In the genomic region with DNA sequence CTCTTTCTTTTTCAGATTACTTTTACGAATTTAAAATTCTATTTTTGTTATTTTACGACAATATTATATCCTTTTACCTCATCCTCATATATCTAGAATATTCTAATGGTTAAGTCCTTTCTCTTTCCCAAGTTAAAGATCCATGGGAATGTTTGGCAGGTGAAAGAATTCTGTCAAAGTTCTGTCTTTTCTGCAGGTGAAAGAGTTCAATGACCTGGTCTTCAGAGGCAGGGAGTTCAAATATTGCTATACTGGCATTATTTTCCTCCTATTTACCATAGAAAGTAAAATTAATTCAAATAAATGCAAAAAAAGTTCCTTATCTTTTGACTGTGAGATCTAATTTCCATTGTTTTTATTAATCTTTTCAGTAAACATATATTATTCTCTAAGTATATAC, we compare ENCODE assay signal across 23 cellular contexts.
DNase-seq lines count a peak whose midpoint lies in the region; ATAC-seq, FAIRE-seq and TF ChIP-seq lines count a peak whose summit lies in the region.
"Had no signal": no experiment of that assay in that cellular context is flagged by ENCODE, and none has a peak within 500 bp of the region (broad histone marks: within the 10 kb centered on the region; RNA-seq: fewer than 3 reads in every experiment).

No MANE protein-coding gene starts in this region.

- H2AFZ ChIP-seq in K562 (ENCODE audit: low read depth, low read length), result no peak overlapping the region
- H2AFZ ChIP-seq in HepG2 (ENCODE audit: low read length), result no peak overlapping the region

- H3K4me1 ChIP-seq in A549 (peaks cover 20% of the 10 kb centered on the region), K562 (replicated peaks in 1 of 2; ENCODE audit: control insufficient read depth in 2 of 2, insufficient read depth in 2 of 2, low read length in 2 of 2) (no peaks in the 10 kb centered on the region), HepG2 (ENCODE audit: insufficient read depth, low read length) (no peaks in the 10 kb centered on the region), right lobe of liver (peaks cover 0 to 5% (median 0%) of the 10 kb centered on the region in 4 donors)
- H3K4me1 ChIP-seq: BE2C, BLaER1 had no signal

- H3K79me2 ChIP-seq in K562 (ENCODE audit: control insufficient read depth, insufficient read depth, low read length), result no peaks in the 10 kb centered on the region
- H3K79me2 ChIP-seq in HepG2 (ENCODE audit: insufficient read depth, low read length), result no peaks in the 10 kb centered on the region

- no peaks in the 10 kb centered on the region for H3K9me1 ChIP-seq in K562 (ENCODE audit: control insufficient read depth, insufficient read depth, low read length)

- H3K4me2 ChIP-seq in A549 (no peak overlapping the region), K562 (ENCODE audit: insufficient read depth, low read length) (no peak overlapping the region), HepG2 (ENCODE audit: low read depth, low read length) (no peak overlapping the region)
- H3K4me2 ChIP-seq: BLaER1 had no signal

- in situ Hi-C loops in K562 (cut with MboI) (no loop called here), HepG2 (cut with HindIII; ENCODE audit: extremely low pct_ligation_motif_present, low pct_unique_long_range_greater_than_20kb) (no loop called here)

- peak; percentile 32 for FAIRE-seq in A549 (lab: Jason Lieb, UNC)
- FAIRE-seq in K562 (lab: Jason Lieb, UNC), result no peak
- no peak for FAIRE-seq in HepG2 (lab: Jason Lieb, UNC)
- FAIRE-seq: G401.6, GM12891, GM19239 had no signal

- POLR2A ChIA-PET in A549 (lab: Yijun Ruan, JAX) (no interaction called here), K562 (lab: Yijun Ruan, JAX) (no interaction called here), HepG2 (lab: Yijun Ruan, JAX) (no interaction called here)
- POLR2A ChIA-PET in activated CD4-positive, alpha-beta T cell treated with anti-CD3 and anti-CD28 coated beads for 36 hours (lab: Charles Lee), result no interaction called here

- H3K36me3 Mint-ChIP-seq in activated CD4-positive, alpha-beta T cell treated with anti-CD3 and anti-CD28 coated beads for 36 hours (ENCODE audit: low read depth), result no peaks in the 10 kb centered on the region
- H3K36me3 Mint-ChIP-seq: CD14-positive monocyte; CD4-positive, alpha-beta memory T cell; CD4-positive, CD25-positive, alpha-beta regulatory T cell; CD8-positive, alpha-beta memory T cell had no signal

- H3K27me3 Mint-ChIP-seq in activated CD4-positive, alpha-beta T cell treated with anti-CD3 and anti-CD28 coated beads for 36 hours, result peaks cover 14% of the 10 kb centered on the region

- H3K27me3 ChIP-seq in K562 (ENCODE audit: control insufficient read depth in 2 of 2, insufficient read depth in 2 of 2, low read length in 2 of 2) (no peaks in the 10 kb centered on the region), HepG2 (ENCODE audit: control insufficient read depth in 1 of 2, insufficient read depth in 2 of 2, low read length in 2 of 2) (no peaks in the 10 kb centered on the region), right lobe of liver (no peaks in the 10 kb centered on the region)
- H3K27me3 ChIP-seq: BE2C, BLaER1 had no signal

- H3K9me3 ChIP-seq in A549 (no peaks in the 10 kb centered on the region), K562 (replicated peaks; ENCODE audit: control insufficient read depth, insufficient read depth, low read depth, low read length) (no peaks in the 10 kb centered on the region; the same call in 1 of the 2 replicates), HepG2 (ENCODE audit: low read length) (no peaks in the 10 kb centered on the region), right lobe of liver (no peaks in the 10 kb centered on the region)
- H3K9me3 ChIP-seq: BE2C, BLaER1 had no signal

- H3K9ac ChIP-seq in K562 (ENCODE audit: insufficient read depth in 1 of 2, low read depth in 2 of 2, low read length in 2 of 2), result no peak overlapping the region
- H3K9ac ChIP-seq in HepG2 (ENCODE audit: insufficient read depth, low read depth, low read length), result no peak overlapping the region
- H3K9ac ChIP-seq: BLaER1 had no signal

- TF ChIP-seq EP300 in A549 (IDR thresholded peaks at IDR 0.05) (no peak), K562 (IDR thresholded peaks at IDR 0.05; ENCODE audit: low read length) (no peak), HepG2 (IDR thresholded peaks at IDR 0.05; ENCODE audit: low read depth in 2 of 2, low read length in 2 of 2) (no peak), HepG2 (CRISPR knock-in tag; IDR thresholded peaks at IDR 0.05; ENCODE audit: borderline replicate concordance) (no peak)

- no TSS peak for BruUV-seq in K562 (replicated peaks; lab: Mats Ljungman, UMichigan)
- BruUV-seq in HepG2 (replicated peaks; lab: Mats Ljungman, UMichigan), result no TSS peak

- TF ChIP-seq RAD21 in A549 (conservative IDR thresholded peaks at IDR 0.05 in 1 of 2, IDR thresholded peaks at IDR 0.05 in 1 of 2) (no peak), K562 (CRISPR knock-in tag; conservative IDR thresholded peaks at IDR 0.05 in 1 of 2, IDR thresholded peaks at IDR 0.05 in 1 of 2) (no peak), HepG2 (CRISPR knock-in tag; IDR thresholded peaks at IDR 0.05) (no peak)

- no peak for DNase-seq in A549 (ENCODE audit: low read depth in 1 of 2, low spot score in 1 of 2)
- no peak for DNase-seq in K562 (ENCODE audit: extremely low read depth in 1 of 4, low spot score in 3 of 4)
- DNase-seq in HepG2 (ENCODE audit: low spot score), result no peak
- DNase-seq in right lobe of liver, result no peak
- no peak for DNase-seq in activated CD4-positive, alpha-beta T cell treated with anti-CD3 and anti-CD28 coated beads for 36 hours
- DNase-seq in DMS114 treated with DMSO at 0.1 percent for 48 hours (lab: John Stamatoyannopoulos, UW; ENCODE audit: unreplicated experiment), result no peak
- DNase-seq: ACHN; BE2C; C1 segment of cervical spinal cord; CD4-positive, alpha-beta memory T cell; CD4-positive, CD25-positive, alpha-beta regulatory T cell; CD8-positive, alpha-beta memory T cell; COR-L47; DMS 273 treated with DMSO at 0.1 percent for 48 hours; DMS79 treated with DMSO at 0.1 percent for 48 hours; GF-D8 had no signal

- 91% methylated on average over 2 of the region's 2 CpGs for WGBS in A549 (ENCODE audit: missing lambda C conversion rate)
- 75% methylated on average over 2 of the region's 2 CpGs for WGBS in K562 (ENCODE audit: insufficient coverage, low coverage, missing lambda C conversion rate)
- 5% methylated on average over 2 of the region's 2 CpGs for WGBS in HepG2 (ENCODE audit: low lambda C conversion rate)
- 82% methylated on average over 2 of the region's 2 CpGs for WGBS in right lobe of liver (ENCODE audit: insufficient coverage, low coverage, low lambda C conversion rate, missing lambda C conversion rate)

- no peak overlapping the region for H3K4me3 ChIP-seq in A549
- H3K4me3 ChIP-seq in K562, result no peak overlapping the region
- no peak overlapping the region for H3K4me3 ChIP-seq in HepG2 (replicated peaks in 1 of 3; ENCODE audit: insufficient read depth in 1 of 3, low read depth in 2 of 3, low read length in 3 of 3)
- no peak overlapping the region for H3K4me3 ChIP-seq in right lobe of liver
- H3K4me3 ChIP-seq: BLaER1 had no signal

- H3K27ac ChIP-seq in A549 (no peak overlapping the region), K562 (ENCODE audit: extremely low read depth, low read depth, low read length) (no peak overlapping the region), HepG2 (ENCODE audit: extremely low read length, insufficient read depth, low read length) (no peak overlapping the region), right lobe of liver (no peak overlapping the region)
- H3K27ac ChIP-seq: 22Rv1, BLaER1 had no signal

- no peak overlapping the region for H3K27ac Mint-ChIP-seq in activated CD4-positive, alpha-beta T cell treated with anti-CD3 and anti-CD28 coated beads for 36 hours
- H3K27ac Mint-ChIP-seq: CD14-positive monocyte; CD4-positive, alpha-beta memory T cell; CD4-positive, CD25-positive, alpha-beta regulatory T cell had no signal

- ATAC-seq in A549 (no peak), K562 (no peak), HepG2 (no peak), right lobe of liver (peak; percentile 39 to 76 (median 60)), GM21717 (IDR thresholded peaks at IDR 0.05; ENCODE audit: unreplicated experiment) (no peak)
- no peak for ATAC-seq in activated CD4-positive, alpha-beta T cell treated with anti-CD3 and anti-CD28 coated beads for 36 hours

- TF ChIP-seq POLR2A in A549 (IDR thresholded peaks at IDR 0.05; ENCODE audit: low read length) (no peak), K562 (conservative IDR thresholded peaks at IDR 0.05) (no peak), HepG2 (IDR thresholded peaks at IDR 0.05; ENCODE audit: insufficient read depth in 1 of 2, low read depth in 2 of 2, low read length in 2 of 2) (no peak), right lobe of liver (IDR thresholded peaks at IDR 0.05) (no peak)

- H3K4me3 Mint-ChIP-seq in activated CD4-positive, alpha-beta T cell treated with anti-CD3 and anti-CD28 coated beads for 36 hours, result no peak overlapping the region
- H3K4me3 Mint-ChIP-seq: CD14-positive monocyte; CD4-positive, CD25-positive, alpha-beta regulatory T cell; CD8-positive, alpha-beta memory T cell had no signal

- H3K36me3 ChIP-seq in K562 (ENCODE audit: control insufficient read depth, insufficient read depth, low read length) (no peaks in the 10 kb centered on the region), HepG2 (replicated peaks in 1 of 2; ENCODE audit: control insufficient read depth in 1 of 2, insufficient read depth in 2 of 2, low read length in 2 of 2) (no peaks in the 10 kb centered on the region), right lobe of liver (no peaks in the 10 kb centered on the region)
- H3K36me3 ChIP-seq: BE2C, BLaER1 had no signal

- TF ChIP-seq CTCF in A549 (IDR thresholded peaks at IDR 0.05), result no peak
- TF ChIP-seq CTCF in K562 (IDR thresholded peaks at IDR 0.05 in 2 of 3, conservative IDR thresholded peaks at IDR 0.05 in 1 of 3; ENCODE audit: insufficient read depth in 2 of 3, low read depth in 1 of 3, low read length in 3 of 3), result no peak
- no peak for TF ChIP-seq CTCF in HepG2 (CRISPR knock-in tag; IDR thresholded peaks at IDR 0.05)
- TF ChIP-seq CTCF in right lobe of liver (IDR thresholded peaks at IDR 0.05), result no peak

- CTCF ChIA-PET in A549 (lab: Yijun Ruan, JAX), result no interaction called here
- CTCF ChIA-PET in K562 (lab: Yijun Ruan, JAX; ENCODE audit: low intra/inter-chr PET ratio), result no interaction called here
- CTCF ChIA-PET in HepG2 (lab: Yijun Ruan, JAX; ENCODE audit: low intra/inter-chr PET ratio, low total read pairs), result no interaction called here
- CTCF ChIA-PET in activated CD4-positive, alpha-beta T cell treated with anti-CD3 and anti-CD28 coated beads for 36 hours (lab: Charles Lee), result interaction anchor here (0.7 kb wide), 1 partner anchor 21 kb away, joined by 3 read pairs; no protein-coding TSS in a partner anchor

- H4K20me1 ChIP-seq in K562 (replicated peaks; ENCODE audit: control insufficient read depth, insufficient read depth, low read length), result no peaks in the 10 kb centered on the region
- H4K20me1 ChIP-seq in HepG2 (ENCODE audit: insufficient read depth, low read length), result no peaks in the 10 kb centered on the region
- H4K20me1 ChIP-seq: BLaER1 had no signal

- no peaks in the 10 kb centered on the region for H3K4me1 Mint-ChIP-seq in activated CD4-positive, alpha-beta T cell treated with anti-CD3 and anti-CD28 coated beads for 36 hours
- H3K4me1 Mint-ChIP-seq: CD14-positive monocyte; CD4-positive, CD25-positive, alpha-beta regulatory T cell; CD8-positive, alpha-beta memory T cell had no signal

- intact Hi-C loops in K562 (cut with micrococcal nuclease) (no loop called here), HepG2 (cut with micrococcal nuclease; ENCODE audit: unreplicated experiment) (no loop called here), right lobe of liver (cut with DNase I) (no loop called here)
- intact Hi-C loops in activated CD4-positive, alpha-beta T cell treated with anti-CD3 and anti-CD28 coated beads for 36 hours (cut with DNase I, micrococcal nuclease), result no loop called here

- H3K9me3 Mint-ChIP-seq in activated CD4-positive, alpha-beta T cell treated with anti-CD3 and anti-CD28 coated beads for 36 hours (ENCODE audit: low read depth), result no peaks in the 10 kb centered on the region
- H3K9me3 Mint-ChIP-seq: CD4-positive, alpha-beta memory T cell had no signal

Comparison
In these comparisons a context has a peak if more than half of its experiments do, and no peak if none do; other contexts are left out.
1. ATAC-seq: peak in right lobe of liver (4 of 4); none in A549 (0 of 2), K562 (single experiment), HepG2 (single experiment), GM21717 (single experiment) and activated CD4-positive, alpha-beta T cell treated with anti-CD3 and anti-CD28 coated beads for 36 hours (single experiment).